Comparison of ENCODE assay signal across 21 cellular contexts in the genomic region with DNA sequence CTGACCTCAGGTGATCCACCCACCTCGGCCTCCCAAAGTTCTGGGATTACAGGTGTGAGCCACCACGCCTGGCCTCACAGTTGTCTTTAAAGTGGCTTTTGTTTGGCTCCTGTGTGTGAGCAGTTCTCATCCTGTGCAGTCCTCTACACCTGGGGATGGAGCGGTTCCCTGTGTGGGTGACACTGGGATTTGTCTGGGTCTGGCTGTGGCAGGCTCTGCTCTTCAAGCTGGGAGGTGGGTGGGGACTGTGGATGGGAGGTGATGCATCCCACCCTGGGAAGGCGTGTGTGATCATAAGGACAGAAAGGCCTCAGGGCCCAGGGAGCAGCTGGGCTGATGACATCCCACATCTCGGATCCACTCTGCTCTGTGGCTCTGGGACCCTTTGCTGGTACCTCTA.
DNase-seq lines count a peak whose midpoint lies in the region; ATAC-seq, FAIRE-seq and TF ChIP-seq lines count a peak whose summit lies in the region.
"Had no signal": no experiment of that assay in that cellular context is flagged by ENCODE, and none has a peak within 500 bp of the region (broad histone marks: within the 10 kb centered on the region; RNA-seq: fewer than 3 reads in every experiment).

No MANE protein-coding gene starts in this region.

- CTCF ChIA-PET in HEK293 (lab: Yijun Ruan, JAX): no interaction called here

- TF ChIP-seq CTCF in HEK293 (tag by site-specific recombination; IDR thresholded peaks at IDR 0.05) (no peak), brain (conservative IDR thresholded peaks at IDR 0.05) (no peak), kidney (IDR thresholded peaks at IDR 0.05; ENCODE audit: borderline replicate concordance, extremely low read depth, insufficient read depth) (no peak), tibial nerve (IDR thresholded peaks at IDR 0.05) (no peak)

- H3K36me3 ChIP-seq in HEK293 (ENCODE audit: control insufficient read depth in 2 of 2, insufficient read depth in 1 of 2, low read length in 2 of 2) (no peaks in the 10 kb centered on the region), kidney (ENCODE audit: control insufficient read depth in 1 of 2, insufficient read depth in 2 of 2, low read length in 2 of 2) (no peaks in the 10 kb centered on the region), tibial nerve (no peaks in the 10 kb centered on the region)
- H3K36me3 ChIP-seq: BE2C had no signal

- H3K4me1 ChIP-seq in HEK293 (ENCODE audit: control insufficient read depth, insufficient read depth, low read length): no peaks in the 10 kb centered on the region
- H3K4me1 ChIP-seq in kidney (ENCODE audit: control insufficient read depth in 1 of 2, insufficient read depth in 1 of 2, low read depth in 1 of 2, low read length in 2 of 2): no peaks in the 10 kb centered on the region
- peaks cover 0 to 10% (median 0%) of the 10 kb centered on the region in 4 donors for H3K4me1 ChIP-seq in tibial nerve
- H3K4me1 ChIP-seq: BE2C had no signal

- FAIRE-seq in kidney (lab: Jason Lieb, UNC): no peak
- FAIRE-seq: A204.1, GM12878, H1 had no signal

- peaks cover 4% of the 10 kb centered on the region for H3K27me3 Mint-ChIP-seq in brain
- H3K27me3 Mint-ChIP-seq: CD4-positive, CD25-positive, alpha-beta regulatory T cell had no signal

- H3K27ac ChIP-seq in HEK293 (ENCODE audit: extremely low read depth, low read depth, low read length) (no peak overlapping the region), kidney (ENCODE audit: low read depth in 2 of 2, low read length in 2 of 2) (no peak overlapping the region), tibial nerve (peak overlapping the region; percentile 34 to 82 (median 50))
- H3K27ac ChIP-seq: HL-60 had no signal

- H3K27ac Mint-ChIP-seq in brain: peak overlapping the region in 3 of 5 experiments; percentile 61 to 80 (median 67)
- H3K27ac Mint-ChIP-seq: CD4-positive, CD25-positive, alpha-beta regulatory T cell; CD8-positive, alpha-beta memory T cell had no signal

- intact Hi-C loops in kidney (cut with DNase I): no loop called here

- H3K4me3 ChIP-seq in HEK293 (ENCODE audit: low read depth, low read length) (no peak overlapping the region), kidney (ENCODE audit: low read length in 2 of 2) (no peak overlapping the region), tibial nerve (no peak overlapping the region)
- H3K4me3 ChIP-seq: GM12878 had no signal

- 83 to 93% methylated on average over 5 of the region's 5 CpGs for WGBS in tibial nerve, 2 donors

- H3K36me3 Mint-ChIP-seq in brain: peaks cover 3% of the 10 kb centered on the region
- H3K36me3 Mint-ChIP-seq: CD4-positive, CD25-positive, alpha-beta regulatory T cell; CD8-positive, alpha-beta memory T cell had no signal

- no peak for ATAC-seq in HG03280 (IDR thresholded peaks at IDR 0.05; ENCODE audit: unreplicated experiment)
- ATAC-seq: GM12878 had no signal

- peaks cover 31% of the 10 kb centered on the region for H3K4me1 Mint-ChIP-seq in brain
- H3K4me1 Mint-ChIP-seq: CD8-positive, alpha-beta memory T cell had no signal

- no peak for TF ChIP-seq EP300 in tibial nerve (IDR thresholded peaks at IDR 0.05)

- no peaks in the 10 kb centered on the region for H3K27me3 ChIP-seq in tibial nerve
- H3K27me3 ChIP-seq: BE2C had no signal

- H3K9me3 Mint-ChIP-seq in brain: peaks cover 0 to 3% (median 0%) of the 10 kb centered on the region in 5 experiments
- H3K9me3 Mint-ChIP-seq: CD4-positive, CD25-positive, alpha-beta regulatory T cell; CD8-positive, alpha-beta memory T cell; H9 had no signal

- POLR2A ChIA-PET in HEK293 (lab: Yijun Ruan, JAX): no interaction called here

- no peak overlapping the region for H3K9ac ChIP-seq in kidney (ENCODE audit: low read length in 2 of 2)

- H3K9me3 ChIP-seq in HEK293 (ENCODE audit: control insufficient read depth, insufficient read depth, low read depth, low read length) (no peaks in the 10 kb centered on the region), kidney (ENCODE audit: control insufficient read depth in 1 of 2, low read length in 2 of 2) (no peaks in the 10 kb centered on the region), tibial nerve (no peaks in the 10 kb centered on the region)

- TF ChIP-seq POLR2A in tibial nerve (IDR thresholded peaks at IDR 0.05): no peak

- peak; percentile 22 for DNase-seq in kidney
- DNase-seq in tibial nerve (ENCODE audit: low spot score in 2 of 2): no peak
- no peak for DNase-seq in NCI-H1930 (lab: John Stamatoyannopoulos, UW)
- DNase-seq: ACHN; BE2C; C1 segment of cervical spinal cord; CD4-positive, CD25-positive, alpha-beta regulatory T cell; CD8-positive, alpha-beta memory T cell; COR-L47; DMS 273 treated with DMSO at 0.1 percent for 48 hours; DMS53; DND-41; EL; H9 had no signal

- H3K4me3 Mint-ChIP-seq in brain: no peak overlapping the region
- H3K4me3 Mint-ChIP-seq: CD4-positive, CD25-positive, alpha-beta regulatory T cell; CD8-positive, alpha-beta memory T cell; H9 had no signal

TF ChIP-seq in HEK293, 187 proteins besides CTCF, POLR2A, EP300 and RAD21:
- TF ChIP-seq EGR2 (tag by site-specific recombination; IDR thresholded peaks at IDR 0.05; ENCODE audit: low read depth): peak; percentile 26; the same call in 1 of the 2 replicates
- TF ChIP-seq, protein P1, sequence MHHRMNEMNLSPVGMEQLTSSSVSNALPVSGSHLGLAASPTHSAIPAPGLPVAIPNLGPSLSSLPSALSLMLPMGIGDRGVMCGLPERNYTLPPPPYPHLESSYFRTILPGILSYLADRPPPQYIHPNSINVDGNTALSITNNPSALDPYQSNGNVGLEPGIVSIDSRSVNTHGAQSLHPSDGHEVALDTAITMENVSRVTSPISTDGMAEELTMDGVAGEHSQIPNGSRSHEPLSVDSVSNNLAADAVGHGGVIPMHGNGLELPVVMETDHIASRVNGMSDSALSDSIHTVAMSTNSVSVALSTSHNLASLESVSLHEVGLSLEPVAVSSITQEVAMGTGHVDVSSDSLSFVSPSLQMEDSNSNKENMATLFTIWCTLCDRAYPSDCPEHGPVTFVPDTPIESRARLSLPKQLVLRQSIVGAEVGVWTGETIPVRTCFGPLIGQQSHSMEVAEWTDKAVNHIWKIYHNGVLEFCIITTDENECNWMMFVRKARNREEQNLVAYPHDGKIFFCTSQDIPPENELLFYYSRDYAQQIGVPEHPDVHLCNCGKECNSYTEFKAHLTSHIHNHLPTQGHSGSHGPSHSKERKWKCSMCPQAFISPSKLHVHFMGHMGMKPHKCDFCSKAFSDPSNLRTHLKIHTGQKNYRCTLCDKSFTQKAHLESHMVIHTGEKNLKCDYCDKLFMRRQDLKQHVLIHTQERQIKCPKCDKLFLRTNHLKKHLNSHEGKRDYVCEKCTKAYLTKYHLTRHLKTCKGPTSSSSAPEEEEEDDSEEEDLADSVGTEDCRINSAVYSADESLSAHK (tag by site-specific recombination; IDR thresholded peaks at IDR 0.05): no peak
- no peak for TF ChIP-seq ZNF221 (tag by site-specific recombination; IDR thresholded peaks at IDR 0.05; ENCODE audit: borderline replicate concordance)

Comparison
In these comparisons a context has a peak if more than half of its experiments do, and no peak if none do; other contexts are left out.
1. H3K27ac ChIP-seq: peak in tibial nerve (4 of 4); none in HEK293 (single experiment) and kidney (0 of 2).